1 cellular context compared by ENCODE assay signal in the genomic region with DNA sequence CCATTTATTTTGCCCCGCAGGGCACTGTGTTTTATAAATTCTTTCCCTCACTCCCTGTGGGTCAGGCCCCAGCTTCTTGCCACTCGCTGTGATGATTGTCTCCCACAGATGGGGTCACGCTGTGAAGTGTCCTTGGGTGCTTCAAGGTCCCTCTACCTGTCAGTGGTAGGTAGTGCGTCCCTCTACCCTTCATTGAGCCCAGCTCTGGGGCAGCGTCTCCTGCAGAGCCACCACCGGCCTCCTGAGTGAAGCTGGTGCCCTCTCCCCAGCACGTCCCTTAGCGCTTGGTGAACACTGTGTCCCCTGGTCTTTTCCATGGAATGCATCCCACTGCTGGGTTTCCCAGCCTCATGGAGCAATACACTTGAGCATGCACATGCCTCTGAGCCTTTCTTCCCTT.
TF ChIP-seq lines count a peak whose summit lies in the region.

No MANE protein-coding gene starts in this region.

TF ChIP-seq in K562, 482 proteins besides CTCF, POLR2A, EP300 and RAD21 (continued from another document):
- TF ChIP-seq, protein P1, sequence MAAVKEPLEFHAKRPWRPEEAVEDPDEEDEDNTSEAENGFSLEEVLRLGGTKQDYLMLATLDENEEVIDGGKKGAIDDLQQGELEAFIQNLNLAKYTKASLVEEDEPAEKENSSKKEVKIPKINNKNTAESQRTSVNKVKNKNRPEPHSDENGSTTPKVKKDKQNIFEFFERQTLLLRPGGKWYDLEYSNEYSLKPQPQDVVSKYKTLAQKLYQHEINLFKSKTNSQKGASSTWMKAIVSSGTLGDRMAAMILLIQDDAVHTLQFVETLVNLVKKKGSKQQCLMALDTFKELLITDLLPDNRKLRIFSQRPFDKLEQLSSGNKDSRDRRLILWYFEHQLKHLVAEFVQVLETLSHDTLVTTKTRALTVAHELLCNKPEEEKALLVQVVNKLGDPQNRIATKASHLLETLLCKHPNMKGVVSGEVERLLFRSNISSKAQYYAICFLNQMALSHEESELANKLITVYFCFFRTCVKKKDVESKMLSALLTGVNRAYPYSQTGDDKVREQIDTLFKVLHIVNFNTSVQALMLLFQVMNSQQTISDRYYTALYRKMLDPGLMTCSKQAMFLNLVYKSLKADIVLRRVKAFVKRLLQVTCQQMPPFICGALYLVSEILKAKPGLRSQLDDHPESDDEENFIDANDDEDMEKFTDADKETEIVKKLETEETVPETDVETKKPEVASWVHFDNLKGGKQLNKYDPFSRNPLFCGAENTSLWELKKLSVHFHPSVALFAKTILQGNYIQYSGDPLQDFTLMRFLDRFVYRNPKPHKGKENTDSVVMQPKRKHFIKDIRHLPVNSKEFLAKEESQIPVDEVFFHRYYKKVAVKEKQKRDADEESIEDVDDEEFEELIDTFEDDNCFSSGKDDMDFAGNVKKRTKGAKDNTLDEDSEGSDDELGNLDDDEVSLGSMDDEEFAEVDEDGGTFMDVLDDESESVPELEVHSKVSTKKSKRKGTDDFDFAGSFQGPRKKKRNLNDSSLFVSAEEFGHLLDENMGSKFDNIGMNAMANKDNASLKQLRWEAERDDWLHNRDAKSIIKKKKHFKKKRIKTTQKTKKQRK (IDR thresholded peaks at IDR 0.05; ENCODE audit: borderline replicate concordance, low read depth, low read length) = no peak
- TF ChIP-seq MTF1 (CRISPR knock-in tag; IDR thresholded peaks at IDR 0.05; ENCODE audit: borderline replicate concordance) (no peak), KDM5B (IDR thresholded peaks at IDR 0.05; ENCODE audit: insufficient replicate concordance, low read depth, low read length) (no peak), LCOR (CRISPR knock-in tag; IDR thresholded peaks at IDR 0.05) (no peak), LARP7 (IDR thresholded peaks at IDR 0.05) (no peak), BACH1 (tag; IDR thresholded peaks at IDR 0.05) (no peak)
- TF ChIP-seq, protein P2, sequence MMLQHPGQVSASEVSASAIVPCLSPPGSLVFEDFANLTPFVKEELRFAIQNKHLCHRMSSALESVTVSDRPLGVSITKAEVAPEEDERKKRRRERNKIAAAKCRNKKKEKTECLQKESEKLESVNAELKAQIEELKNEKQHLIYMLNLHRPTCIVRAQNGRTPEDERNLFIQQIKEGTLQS (IDR thresholded peaks at IDR 0.05) = no peak
- TF ChIP-seq, protein P2 (CRISPR knock-in tag; conservative IDR thresholded peaks at IDR 0.05) = no peak
